In genomic region chr14:75132374-75133086, GRCh38 we compare ENCODE assay signal across 8 cellular contexts. TPM values are rescaled to one million over a fixed set of nuclear protein-coding genes. Genes with fewer than 3 reads are reported as not detected.
DNase-seq lines count a peak whose midpoint lies in the region; ATAC-seq, FAIRE-seq and TF ChIP-seq lines count a peak whose summit lies in the region.

No MANE protein-coding gene starts in this region.

- peak; percentile 63 for ATAC-seq in left colon
- ATAC-seq in stimulated activated naive B cell treated with anti-CD40 and anti-IgM and Interleukin-4, amounts not matched to agents 10 μg/mL and 1 μg/mL and 100 μg/mL, for 72 hours (replicated peaks) = peak; percentile 79 to 81

- no peaks in the 10 kb centered on the region for H3K9me3 Mint-ChIP-seq in chondrocyte (ENCODE audit: low read depth)
- no peaks in the 10 kb centered on the region for H3K9me3 Mint-ChIP-seq in stimulated activated naive B cell treated with anti-CD40 and anti-IgM and Interleukin-4, amounts not matched to agents 10 μg/mL and 1 μg/mL and 100 μg/mL, for 72 hours

- no peaks in the 10 kb centered on the region for H3K9me3 ChIP-seq in SU-DHL-6 (ENCODE audit: insufficient read depth, low read length)

- peaks cover 23% of the 10 kb centered on the region for H3F3A ChIP-seq in SU-DHL-6 (ENCODE audit: insufficient read depth)

- peaks cover 16% of the 10 kb centered on the region; the same call in 1 of the 2 replicates for H3K36me3 ChIP-seq in SU-DHL-6 (ENCODE audit: low read length)

- intact Hi-C loops in left colon (cut with DNase I, micrococcal nuclease) = loop anchor here in 1 of 2 donors (5.0 to 10.0 kb wide), 2 partner anchors 170 to 352 kb away; no protein-coding TSS in a partner anchor

- H4K20me1 ChIP-seq in SU-DHL-6 (ENCODE audit: low read depth, low read length) = 0 out of 2 replicates have a peak, but pooled peaks cover 3% of the 10 kb centered on the region

- DNase-seq in GM04504 (ENCODE audit: low read depth) (peak; percentile 51), NCI-H1436 treated with DMSO at 0.1 percent for 48 hours (lab: John Stamatoyannopoulos, UW) (peak; percentile 2), chondrocyte (ENCODE audit: low spot score) (no peak), left colon (no peak), cortex of kidney (lab: John Stamatoyannopoulos, UW) (no peak)
- peak; percentile 45 for DNase-seq in stimulated activated naive B cell treated with anti-CD40 and anti-IgM and Interleukin-4, amounts not matched to agents 10 μg/mL and 1 μg/mL and 100 μg/mL, for 72 hours

- no peak overlapping the region for H3K4me3 Mint-ChIP-seq in chondrocyte (ENCODE audit: unreplicated experiment)
- H3K4me3 Mint-ChIP-seq in stimulated activated naive B cell treated with anti-CD40 and anti-IgM and Interleukin-4, amounts not matched to agents 10 μg/mL and 1 μg/mL and 100 μg/mL, for 72 hours = no peak overlapping the region

- H3K9me2 ChIP-seq in SU-DHL-6 (replicated peaks; ENCODE audit: insufficient read depth, low read length) = no peaks in the 10 kb centered on the region

- H3K27ac Mint-ChIP-seq in chondrocyte (ENCODE audit: unreplicated experiment) = peak overlapping the region; percentile 70
- no peak overlapping the region for H3K27ac Mint-ChIP-seq in stimulated activated naive B cell treated with anti-CD40 and anti-IgM and Interleukin-4, amounts not matched to agents 10 μg/mL and 1 μg/mL and 100 μg/mL, for 72 hours

- TF ChIP-seq CTCF in SU-DHL-6 (IDR thresholded peaks at IDR 0.05; ENCODE audit: insufficient read depth, low read length, poor library complexity, severe bottlenecking) = peak; percentile 63
- peak; percentile 90 for TF ChIP-seq CTCF in chondrocyte (IDR thresholded peaks at IDR 0.05)

- H3K4me1 Mint-ChIP-seq in chondrocyte (ENCODE audit: low read depth) = peaks cover 16% of the 10 kb centered on the region
- H3K4me1 Mint-ChIP-seq in stimulated activated naive B cell treated with anti-CD40 and anti-IgM and Interleukin-4, amounts not matched to agents 10 μg/mL and 1 μg/mL and 100 μg/mL, for 72 hours = peaks cover 14 to 16% of the 10 kb centered on the region in 2 donors

- H3K36me3 Mint-ChIP-seq in chondrocyte (ENCODE audit: low read depth) = peaks cover 23% of the 10 kb centered on the region
- peaks cover 21 to 34% of the 10 kb centered on the region in 2 donors for H3K36me3 Mint-ChIP-seq in stimulated activated naive B cell treated with anti-CD40 and anti-IgM and Interleukin-4, amounts not matched to agents 10 μg/mL and 1 μg/mL and 100 μg/mL, for 72 hours

- FAIRE-seq in A204.1 (lab: Jason Lieb, UNC) = peak; percentile 97

- H3K79me2 ChIP-seq in SU-DHL-6 (ENCODE audit: insufficient read depth, low read length) = peaks cover 8% of the 10 kb centered on the region; the same call in 1 of the 2 replicates

- H3K27me3 Mint-ChIP-seq in chondrocyte (ENCODE audit: low read depth) = no peaks in the 10 kb centered on the region
- H3K27me3 Mint-ChIP-seq in stimulated activated naive B cell treated with anti-CD40 and anti-IgM and Interleukin-4, amounts not matched to agents 10 μg/mL and 1 μg/mL and 100 μg/mL, for 72 hours = no peaks in the 10 kb centered on the region

- no peaks in the 10 kb centered on the region for H3K27me3 ChIP-seq in SU-DHL-6 (ENCODE audit: low read length)

- no peak overlapping the region for H3K4me2 ChIP-seq in SU-DHL-6 (ENCODE audit: low read depth, low read length, poor library complexity, severe bottlenecking)

- no peak overlapping the region for H3K27ac ChIP-seq in SU-DHL-6 (ENCODE audit: low read depth, low read length)

- no peak overlapping the region for H2AFZ ChIP-seq in SU-DHL-6 (ENCODE audit: low read depth, low read length, severe bottlenecking)

- no peak overlapping the region for H3K9ac ChIP-seq in SU-DHL-6 (ENCODE audit: low read length)

- H3K4me3 ChIP-seq in SU-DHL-6 (ENCODE audit: insufficient read depth, low read length, poor library complexity, severe bottlenecking) = no peak overlapping the region

RNA-seq across cellular contexts. Expression of gene NEK9, which starts 5.7 kb away (rescaled TPM):
- total RNA-seq in chondrocyte = 63.3 to 109 TPM (median 65.4 TPM) in 3 replicates
- 10 to 100 TPM; 44.8 to 47.6 TPM for total RNA-seq in left colon

RNA-seq across cellular contexts. Expression of gene TMED10, which starts 43.9 kb away (rescaled TPM):
- total RNA-seq in chondrocyte = 345 to 455 TPM (median 361 TPM) in 3 replicates
- total RNA-seq in left colon = 100 to 1,000 TPM; 333 to 360 TPM

Comparison
In these comparisons a context has a peak if more than half of its experiments do, and no peak if none do; other contexts are left out.
1. DNase-seq: peak in GM04504 (single experiment), NCI-H1436 treated with DMSO at 0.1 percent for 48 hours (single experiment) and stimulated activated naive B cell treated with anti-CD40 and anti-IgM and Interleukin-4, amounts not matched to agents 10 μg/mL and 1 μg/mL and 100 μg/mL, for 72 hours (single experiment); none in chondrocyte (single experiment), left colon (0 of 2) and cortex of kidney (single experiment).